Comparison of ENCODE assay signal across 8 cellular contexts in genomic region chr7:151058766-151059361, GRCh38. TPM values are rescaled to one million over a fixed set of nuclear protein-coding genes. Genes with fewer than 3 reads are reported as not detected.
DNase-seq lines count a peak whose midpoint lies in the region; ATAC-seq, FAIRE-seq and TF ChIP-seq lines count a peak whose summit lies in the region.

No MANE protein-coding gene starts in this region.

- peaks cover 37% of the 10 kb centered on the region for H3K79me2 ChIP-seq in hepatocyte

- peaks cover 0 to 1% (median 0%) of the 10 kb centered on the region in 7 donors for H3K9me3 Mint-ChIP-seq in CD4-positive, CD25-positive, alpha-beta regulatory T cell
- H3K9me3 Mint-ChIP-seq in HFFc6 = no peaks in the 10 kb centered on the region
- no peaks in the 10 kb centered on the region for H3K9me3 Mint-ChIP-seq in activated T-helper 17 cell treated with anti-CD3 and anti-CD28 coated beads, Interleukin-2, amount 50 U/mL, for 72 hours

- H4K20me1 ChIP-seq in hepatocyte (ENCODE audit: insufficient read depth, poor library complexity, severe bottlenecking) = peaks cover 17% of the 10 kb centered on the region

- TF ChIP-seq POLR2A in gastrocnemius medialis (IDR thresholded peaks at IDR 0.05) = no peak
- TF ChIP-seq POLR2A in H54 (IDR thresholded peaks at IDR 0.05; ENCODE audit: low read depth, low read length) = no peak

- H3K27ac Mint-ChIP-seq in CD4-positive, CD25-positive, alpha-beta regulatory T cell = peak overlapping the region; percentile 93 to 97 (median 96)
- peak overlapping the region; percentile 95 for H3K27ac Mint-ChIP-seq in HFFc6
- peak overlapping the region; percentile 95 for H3K27ac Mint-ChIP-seq in activated T-helper 17 cell treated with anti-CD3 and anti-CD28 coated beads, Interleukin-2, amount 50 U/mL, for 72 hours

- H3K27ac ChIP-seq in CD4-positive, CD25-positive, alpha-beta regulatory T cell (ENCODE audit: insufficient read depth, low read length, poor library complexity, severe bottlenecking) = peak overlapping the region; percentile 88
- H3K27ac ChIP-seq in hepatocyte = peak overlapping the region; percentile 97
- H3K27ac ChIP-seq in gastrocnemius medialis = peak overlapping the region; percentile 93 to 99 (median 98)

- H2AFZ ChIP-seq in hepatocyte = peak overlapping the region; percentile 50

- peak overlapping the region; percentile 86 for H3K4me3 ChIP-seq in CD4-positive, CD25-positive, alpha-beta regulatory T cell (ENCODE audit: low read depth, low read length)
- H3K4me3 ChIP-seq in hepatocyte (peak overlapping the region; percentile 94), gastrocnemius medialis (peak overlapping the region; percentile 71 to 92 (median 86))

- H3K36me3 ChIP-seq in CD4-positive, CD25-positive, alpha-beta regulatory T cell (ENCODE audit: control insufficient read depth, insufficient read depth, low read length) = no peaks in the 10 kb centered on the region
- H3K36me3 ChIP-seq in hepatocyte (replicated peaks; ENCODE audit: insufficient read depth, low read depth) = no peaks in the 10 kb centered on the region
- no peaks in the 10 kb centered on the region for H3K36me3 ChIP-seq in gastrocnemius medialis

- TF ChIP-seq CTCF in HFFc6 (IDR thresholded peaks at IDR 0.05) (no peak), hepatocyte (IDR thresholded peaks at IDR 0.05; ENCODE audit: poor library complexity) (no peak), gastrocnemius medialis (IDR thresholded peaks at IDR 0.05 in 4 of 5, conservative IDR thresholded peaks at IDR 0.05 in 1 of 5) (no peak)

- no peaks in the 10 kb centered on the region for H3K27me3 Mint-ChIP-seq in CD4-positive, CD25-positive, alpha-beta regulatory T cell
- no peaks in the 10 kb centered on the region; the same call in 1 of the 2 replicates for H3K27me3 Mint-ChIP-seq in HFFc6 (ENCODE audit: insufficient read depth)
- H3K27me3 Mint-ChIP-seq in activated T-helper 17 cell treated with anti-CD3 and anti-CD28 coated beads, Interleukin-2, amount 50 U/mL, for 72 hours = no peaks in the 10 kb centered on the region

- peaks cover 41% of the 10 kb centered on the region for H3K4me1 ChIP-seq in CD4-positive, CD25-positive, alpha-beta regulatory T cell (ENCODE audit: control insufficient read depth, insufficient read depth, low read length, poor library complexity, severe bottlenecking)
- peaks cover 44% of the 10 kb centered on the region for H3K4me1 ChIP-seq in hepatocyte (ENCODE audit: insufficient read depth)
- H3K4me1 ChIP-seq in gastrocnemius medialis = peaks cover 22 to 44% of the 10 kb centered on the region in 2 donors

- H3K9me3 ChIP-seq in CD4-positive, CD25-positive, alpha-beta regulatory T cell (ENCODE audit: control insufficient read depth in 2 of 2, low read length in 2 of 2) = no peaks in the 10 kb centered on the region
- H3K9me3 ChIP-seq in hepatocyte (ENCODE audit: low read depth) (no peaks in the 10 kb centered on the region), gastrocnemius medialis (no peaks in the 10 kb centered on the region)

- DNase-seq in CD4-positive, CD25-positive, alpha-beta regulatory T cell = peak in 2 of 3 donors; percentile 26 to 43
- DNase-seq in HFFc6 (no peak), hepatocyte (ENCODE audit: low spot score) (peak; percentile 34), gastrocnemius medialis (no peak), H54 (ENCODE audit: insufficient read length, low spot score) (no peak)

- H3K36me3 Mint-ChIP-seq in CD4-positive, CD25-positive, alpha-beta regulatory T cell = peaks cover 6% of the 10 kb centered on the region
- no peaks in the 10 kb centered on the region for H3K36me3 Mint-ChIP-seq in HFFc6 (ENCODE audit: low read depth)
- peaks cover 17% of the 10 kb centered on the region for H3K36me3 Mint-ChIP-seq in activated T-helper 17 cell treated with anti-CD3 and anti-CD28 coated beads, Interleukin-2, amount 50 U/mL, for 72 hours (ENCODE audit: low read depth)

- H3K4me1 Mint-ChIP-seq in CD4-positive, CD25-positive, alpha-beta regulatory T cell = peaks cover 0 to 52% (median 13%) of the 10 kb centered on the region in 4 donors
- peaks cover 54% of the 10 kb centered on the region for H3K4me1 Mint-ChIP-seq in HFFc6 (ENCODE audit: low read depth)
- H3K4me1 Mint-ChIP-seq in activated T-helper 17 cell treated with anti-CD3 and anti-CD28 coated beads, Interleukin-2, amount 50 U/mL, for 72 hours = peaks cover 25% of the 10 kb centered on the region

- FAIRE-seq in H54 (lab: Jason Lieb, UNC) = no peak

- H3K4me2 ChIP-seq in hepatocyte = peak overlapping the region; percentile 88

- WGBS in hepatocyte (ENCODE audit: low lambda C conversion rate, missing lambda C conversion rate) = 21% methylated on average over 18 of the region's 18 CpGs

- intact Hi-C loops in gastrocnemius medialis (cut with DNase I; ENCODE audit: low total_unique reads) = loop anchor here (1.0 to 5.0 kb wide), 4 partner anchors 21 to 1698 kb away; partner anchors contain the start of genes ABCB8, ACTR3B, AGAP3 and FASTK

- no peak for ATAC-seq in CD4-positive, CD25-positive, alpha-beta regulatory T cell (ENCODE audit: low read depth in 2 of 2)
- no peak for ATAC-seq in activated T-helper 17 cell treated with anti-CD3 and anti-CD28 coated beads, Interleukin-2, amount 50 U/mL, for 72 hours (replicated peaks)
- ATAC-seq in gastrocnemius medialis = peak; percentile 15 to 17
- ATAC-seq in GM18519 (IDR thresholded peaks at IDR 0.05; ENCODE audit: low FRiP score, unreplicated experiment) = no peak
- no peak for ATAC-seq in GM18858 (IDR thresholded peaks at IDR 0.05; ENCODE audit: unreplicated experiment)

- H3K4me3 Mint-ChIP-seq in CD4-positive, CD25-positive, alpha-beta regulatory T cell = peak overlapping the region; percentile 89 to 97 (median 95)
- peak overlapping the region; percentile 97 for H3K4me3 Mint-ChIP-seq in HFFc6
- H3K4me3 Mint-ChIP-seq in activated T-helper 17 cell treated with anti-CD3 and anti-CD28 coated beads, Interleukin-2, amount 50 U/mL, for 72 hours = peak overlapping the region; percentile 95

- in situ Hi-C loops in gastrocnemius medialis (cut with MboI; ENCODE audit: low sequenced_read_pairs in 4 of 4) = no loop called here

- H3K9me2 ChIP-seq in hepatocyte (replicated peaks; ENCODE audit: insufficient read depth) = no peaks in the 10 kb centered on the region

- H3K27me3 ChIP-seq in CD4-positive, CD25-positive, alpha-beta regulatory T cell (ENCODE audit: control insufficient read depth, insufficient read depth, low read length) = no peaks in the 10 kb centered on the region
- no peaks in the 10 kb centered on the region for H3K27me3 ChIP-seq in hepatocyte
- no peaks in the 10 kb centered on the region for H3K27me3 ChIP-seq in gastrocnemius medialis

RNA-seq across cellular contexts. Expression of gene SLC4A2, which starts 0.5 kb away (rescaled TPM):
- 71.7 TPM for total RNA-seq in CD4-positive, CD25-positive, alpha-beta regulatory T cell
- 10 to 100 TPM; 11.6 to 13.9 (median 12.3) TPM for polyA plus RNA-seq in CD4-positive, CD25-positive, alpha-beta regulatory T cell
- 100 to 1,000 TPM; 153 to 188 (median 164) TPM for total RNA-seq in HFFc6 (2021; fragmentation: NEBNext Ultra II Directional; extraction: Animal tissue kit (Norgen Biotek cat#: 25700))
- 100 to 1,000 TPM; 114 to 135 TPM for total RNA-seq in activated T-helper 17 cell treated with anti-CD3 and anti-CD28 coated beads, Interleukin-2, amount 50 U/mL, for 72 hours
- 153 and 188 TPM in 2 replicates for total RNA-seq in hepatocyte
- 167 and 175 TPM in 2 replicates for polyA plus RNA-seq in hepatocyte
- 10 to 100 TPM; 27.5 to 39.6 (median 33.0) TPM for total RNA-seq in gastrocnemius medialis

RNA-seq across cellular contexts. Expression of gene CDK5, which starts 1.2 kb away (rescaled TPM):
- 7.6 TPM for total RNA-seq in CD4-positive, CD25-positive, alpha-beta regulatory T cell
- polyA plus RNA-seq in CD4-positive, CD25-positive, alpha-beta regulatory T cell = 10 to 100 TPM; 15.7 to 20.7 (median 17.6) TPM
- total RNA-seq in HFFc6 (2021; fragmentation: NEBNext Ultra II Directional; extraction: Animal tissue kit (Norgen Biotek cat#: 25700)) = 10 to 100 TPM; 31.3 to 37.3 (median 33.4) TPM
- 10 to 100 TPM in 1 of 2 donors, 1 to 10 TPM in 1; 9.0 to 23.4 TPM for total RNA-seq in activated T-helper 17 cell treated with anti-CD3 and anti-CD28 coated beads, Interleukin-2, amount 50 U/mL, for 72 hours
- total RNA-seq in hepatocyte (15.2 and 17.4 TPM in 2 replicates), gastrocnemius medialis (10 to 100 TPM in 1 of 4 donors, 1 to 10 TPM in 3; 3.7 to 10.7 (median 5.9) TPM)
- 29.4 and 39.4 TPM in 2 replicates for polyA plus RNA-seq in hepatocyte

RNA-seq across cellular contexts. Expression of gene ASIC3, which starts 10.5 kb away (rescaled TPM):
- total RNA-seq in CD4-positive, CD25-positive, alpha-beta regulatory T cell = 5.9 TPM
- not detected for polyA plus RNA-seq in CD4-positive, CD25-positive, alpha-beta regulatory T cell
- under 1 TPM; 0.09 to 0.76 (median 0.31) TPM for total RNA-seq in HFFc6 (2021; fragmentation: NEBNext Ultra II Directional; extraction: Animal tissue kit (Norgen Biotek cat#: 25700))
- 1 to 10 TPM; 9.0 to 9.7 TPM for total RNA-seq in activated T-helper 17 cell treated with anti-CD3 and anti-CD28 coated beads, Interleukin-2, amount 50 U/mL, for 72 hours
- total RNA-seq in hepatocyte (2.9 and 4.5 TPM in 2 replicates), gastrocnemius medialis (10 to 100 TPM in 1 of 4 donors, 1 to 10 TPM in 2, under 1 TPM in 1; 0.72 to 11.0 (median 2.5) TPM)
- polyA plus RNA-seq in hepatocyte = 2.1 and 7.0 TPM in 2 replicates

RNA-seq across cellular contexts. Expression of gene FASTK, which starts 21.7 kb away (rescaled TPM):
- total RNA-seq in CD4-positive, CD25-positive, alpha-beta regulatory T cell = 92.4 TPM
- 10 to 100 TPM; 39.5 to 53.3 (median 46.6) TPM for polyA plus RNA-seq in CD4-positive, CD25-positive, alpha-beta regulatory T cell
- 10 to 100 TPM; 83.8 to 97.0 (median 92.4) TPM for total RNA-seq in HFFc6 (2021; fragmentation: NEBNext Ultra II Directional; extraction: Animal tissue kit (Norgen Biotek cat#: 25700))
- total RNA-seq in activated T-helper 17 cell treated with anti-CD3 and anti-CD28 coated beads, Interleukin-2, amount 50 U/mL, for 72 hours = 10 to 100 TPM; 63.3 to 71.1 TPM
- 105 and 107 TPM in 2 replicates for total RNA-seq in hepatocyte
- 193 and 202 TPM in 2 replicates for polyA plus RNA-seq in hepatocyte
- total RNA-seq in gastrocnemius medialis = 100 to 1,000 TPM; 108 to 181 (median 141) TPM

RNA-seq across cellular contexts. Expression of gene TMUB1, which starts 24.4 kb away (rescaled TPM):
- 53.9 TPM for total RNA-seq in CD4-positive, CD25-positive, alpha-beta regulatory T cell
- polyA plus RNA-seq in CD4-positive, CD25-positive, alpha-beta regulatory T cell = 10 to 100 TPM; 41.1 to 54.6 (median 48.3) TPM
- total RNA-seq in HFFc6 (2021; fragmentation: NEBNext Ultra II Directional; extraction: Animal tissue kit (Norgen Biotek cat#: 25700)) = 10 to 100 TPM; 44.0 to 57.8 (median 51.9) TPM
- total RNA-seq in activated T-helper 17 cell treated with anti-CD3 and anti-CD28 coated beads, Interleukin-2, amount 50 U/mL, for 72 hours = 10 to 100 TPM; 72.7 to 78.4 TPM
- total RNA-seq in hepatocyte = 40.5 and 45.0 TPM in 2 replicates
- polyA plus RNA-seq in hepatocyte = 83.1 and 91.9 TPM in 2 replicates
- 100 to 1,000 TPM in 2 of 4 donors, 10 to 100 TPM in 2; 55.5 to 137 (median 97.4) TPM for total RNA-seq in gastrocnemius medialis

Comparison
In these comparisons a context has a peak if more than half of its experiments do, and no peak if none do; other contexts are left out.
1. ATAC-seq: peak in gastrocnemius medialis (2 of 2); none in CD4-positive, CD25-positive, alpha-beta regulatory T cell (0 of 2), activated T-helper 17 cell treated with anti-CD3 and anti-CD28 coated beads, Interleukin-2, amount 50 U/mL, for 72 hours (single experiment), GM18519 (single experiment) and GM18858 (single experiment).
2. DNase-seq: peak in CD4-positive, CD25-positive, alpha-beta regulatory T cell (2 of 3) and hepatocyte (single experiment); none in HFFc6 (single experiment), gastrocnemius medialis (0 of 2) and H54 (single experiment).
3. Peak in every context shown above with its lines, with median percentiles within 50 percentile points of each other: H3K27ac ChIP-seq, H3K4me3 ChIP-seq, H3K27ac Mint-ChIP-seq and H3K4me3 Mint-ChIP-seq.